In the genomic region with DNA sequence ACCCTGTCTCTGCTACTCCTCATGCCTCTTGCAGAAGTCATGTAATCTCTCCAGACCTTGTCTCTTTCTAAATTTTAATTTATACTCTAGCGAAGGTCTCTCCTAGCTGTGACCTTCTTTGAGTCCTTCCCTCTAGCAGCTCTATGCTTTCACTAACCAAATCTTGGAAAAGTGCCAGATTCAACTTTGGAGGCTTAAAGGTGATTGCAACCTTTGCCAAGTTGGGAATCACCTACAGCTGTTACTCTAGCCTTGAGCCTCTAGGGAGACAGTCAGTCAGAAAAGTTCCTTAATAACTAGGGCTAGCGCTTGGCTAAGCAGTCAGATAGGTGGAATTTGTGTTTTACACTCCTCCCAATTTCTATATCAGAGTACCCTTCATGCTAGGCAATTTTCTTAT, we compare ENCODE assay signal across 23 cellular contexts. TPM values are rescaled to one million over a fixed set of nuclear protein-coding genes. Genes with fewer than 3 reads are reported as not detected.
DNase-seq lines count a peak whose midpoint lies in the region; FAIRE-seq and TF ChIP-seq lines count a peak whose summit lies in the region.
"Had no signal": no experiment of that assay in that cellular context is flagged by ENCODE, and none has a peak within 500 bp of the region (broad histone marks: within the 10 kb centered on the region; RNA-seq: fewer than 3 reads in every experiment).

No MANE protein-coding gene starts in this region.

- H3K27me3 Mint-ChIP-seq in Calu3 (ENCODE audit: unreplicated experiment), result no peaks in the 10 kb centered on the region

- no TSS peak for BruUV-seq in Calu3 (replicated peaks; lab: Mats Ljungman, UMichigan)

- no peak for TF ChIP-seq CTCF in Calu3 (IDR thresholded peaks at IDR 0.05; ENCODE audit: unreplicated experiment)

- CTCF ChIA-PET in Calu3 (lab: Charles Lee), result no interaction called here

- peaks cover 7% of the 10 kb centered on the region for H3K9me3 Mint-ChIP-seq in Calu3 (ENCODE audit: low read depth, unreplicated experiment)
- H3K9me3 Mint-ChIP-seq: activated naive CD4-positive, alpha-beta T cell treated with anti-CD3 and anti-CD28 coated beads, Interleukin-2, amount 50 U/mL, for 72 hours; activated T-cell treated with anti-CD3 and anti-CD28 coated beads, Interleukin-2, amount 50 U/mL, for 72 hours; GM23338; T-helper 2 cell treated with Interferon-gamma antibody and Interleukin-4, amounts not matched to agents 5 μg/mL and 100 μg/mL, for 36 hours had no signal

- H3K27ac Mint-ChIP-seq in Calu3 (ENCODE audit: unreplicated experiment), result peak overlapping the region; percentile 53
- H3K27ac Mint-ChIP-seq: activated CD8-positive, alpha-beta T cell treated with anti-CD3 and anti-CD28 coated beads, Interleukin-2, amount 10 ng/mL, durations not matched to agents 7 days and 5 days; activated naive CD4-positive, alpha-beta T cell treated with anti-CD3 and anti-CD28 coated beads, Interleukin-2, amount 50 U/mL, for 72 hours; activated T-cell treated with anti-CD3 and anti-CD28 coated beads, Interleukin-2, amount 50 U/mL, for 72 hours; GM23338; T-helper 2 cell treated with Interferon-gamma antibody and Interleukin-4, amounts not matched to agents 5 μg/mL and 100 μg/mL, for 36 hours; WTC11 had no signal

- peak in 2 of 3 experiments; percentile 4 to 27 for DNase-seq in NCI-H1417 (lab: John Stamatoyannopoulos, UW)
- DNase-seq in NCI-H1417 treated with DMSO at 0.1 percent for 48 hours (lab: John Stamatoyannopoulos, UW), result no peak
- DNase-seq in Calu3, result no peak
- DNase-seq in NCI-H69 (lab: John Stamatoyannopoulos, UW), result peak; percentile 56
- DNase-seq in glomerular visceral epithelial cell (ENCODE audit: extremely low spot score), result peak; percentile 11
- no peak for DNase-seq in HUDEP-2 (lab: John Stamatoyannopoulos, UW; ENCODE audit: unreplicated experiment in 76 of 76)
- no peak for DNase-seq in activated CD4-positive, alpha-beta T cell treated with anti-CD3 and anti-CD28 coated beads for 48 hours
- no peak for DNase-seq in frontal cortex (ENCODE audit: low spot score in 2 of 2)
- DNase-seq: activated CD8-positive, alpha-beta T cell treated with anti-CD3 and anti-CD28 coated beads, Interleukin-2, amount 10 ng/mL, durations not matched to agents 7 days and 5 days; activated T-cell treated with anti-CD3 and anti-CD28 coated beads, Interleukin-2, amount 50 U/mL, for 72 hours; cortex of kidney; left lung; mucosa of descending colon; MV-4-11; NCI-H2081 treated with DMSO at 0.1 percent for 48 hours; SIG-M5; stimulated activated naive CD4-positive, alpha-beta T cell; tibial artery had no signal

- H3K36me3 Mint-ChIP-seq in Calu3 (ENCODE audit: insufficient read depth, unreplicated experiment), result peaks cover 7% of the 10 kb centered on the region
- H3K36me3 Mint-ChIP-seq: activated naive CD4-positive, alpha-beta T cell treated with anti-CD3 and anti-CD28 coated beads, Interleukin-2, amount 50 U/mL, for 72 hours had no signal

- intact Hi-C loops in Calu3 (cut with micrococcal nuclease; ENCODE audit: unreplicated experiment), result no loop called here

- no peak for FAIRE-seq in frontal cortex (lab: Jason Lieb, UNC)
- FAIRE-seq: endothelial cell of umbilical vein had no signal

- H3K4me3 Mint-ChIP-seq in Calu3 (ENCODE audit: low read depth, unreplicated experiment), result no peak overlapping the region
- H3K4me3 Mint-ChIP-seq: activated CD8-positive, alpha-beta T cell treated with anti-CD3 and anti-CD28 coated beads, Interleukin-2, amount 10 ng/mL, durations not matched to agents 7 days and 5 days; activated T-cell treated with anti-CD3 and anti-CD28 coated beads, Interleukin-2, amount 50 U/mL, for 72 hours; GM23338; T-helper 2 cell treated with Interferon-gamma antibody and Interleukin-4, amounts not matched to agents 5 μg/mL and 100 μg/mL, for 36 hours; WTC11 had no signal

- peaks cover 50% of the 10 kb centered on the region for H3K4me1 Mint-ChIP-seq in Calu3 (ENCODE audit: low read depth, unreplicated experiment)

RNA-seq across cellular contexts. Expression of gene ABI3BP, which starts 46.1 kb away (rescaled TPM):
- total RNA-seq in Calu3 (2022), result 5.2 and 19.5 TPM in 2 replicates
- 1.2 TPM for total RNA-seq in frontal cortex
- total RNA-seq: activated T-cell treated with anti-CD3 and anti-CD28 coated beads, Interleukin-2, amount 50 U/mL, for 72 hours had no signal

Comparison
In these comparisons a context has a peak if more than half of its experiments do, and no peak if none do; other contexts are left out.
1. DNase-seq: peak in NCI-H1417 (2 of 3), NCI-H69 (single experiment) and glomerular visceral epithelial cell (single experiment); none in NCI-H1417 treated with DMSO at 0.1 percent for 48 hours (single experiment), Calu3 (single experiment), HUDEP-2 (0 of 76), activated CD4-positive, alpha-beta T cell treated with anti-CD3 and anti-CD28 coated beads for 48 hours (single experiment) and frontal cortex (0 of 2).